8 cellular contexts compared by ENCODE assay signal in the genomic region with DNA sequence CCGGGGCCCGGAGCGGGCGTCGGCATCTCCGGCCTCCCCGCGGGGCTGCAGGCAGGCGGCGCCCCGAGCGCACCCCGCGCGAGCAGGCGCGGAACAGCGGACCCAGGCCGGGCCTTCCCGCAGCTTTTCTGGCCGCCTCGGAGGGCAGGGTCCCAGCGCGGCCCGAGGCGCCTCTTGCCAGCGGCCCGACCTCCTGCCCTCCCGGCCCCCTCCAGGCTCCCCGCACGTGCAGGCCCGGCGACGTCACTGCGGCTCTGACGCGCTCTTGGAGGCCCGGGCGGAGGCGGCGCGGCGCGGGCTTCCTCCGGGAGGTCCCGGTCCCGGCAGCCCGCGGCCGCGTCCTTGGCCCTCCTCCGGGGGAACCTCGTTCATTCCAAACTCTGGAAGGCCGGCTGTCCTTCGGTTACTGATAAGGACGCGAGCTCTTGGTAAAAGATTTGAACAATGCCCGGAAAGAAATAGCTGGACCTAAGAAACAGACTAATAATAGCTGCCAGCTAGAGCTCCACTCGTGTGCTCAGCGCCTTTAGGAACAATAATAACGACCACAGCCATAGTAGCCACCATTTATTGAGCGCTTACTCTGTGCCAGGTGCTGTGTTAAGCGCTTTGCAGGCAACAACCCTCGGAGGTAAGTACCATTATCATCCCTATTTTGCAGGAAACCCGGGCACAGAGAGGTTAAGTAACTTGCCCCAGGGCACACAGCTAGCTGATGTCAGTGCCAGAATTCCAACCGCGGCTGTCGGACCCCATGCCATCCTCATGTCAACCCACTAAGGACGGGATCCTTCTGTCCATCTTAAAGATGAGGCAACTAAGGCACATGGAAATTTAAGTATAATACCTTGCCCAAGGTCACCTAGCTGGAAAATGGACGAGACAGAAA. TPM values are rescaled to one million over a fixed set of nuclear protein-coding genes. Genes with fewer than 3 reads are reported as not detected.
DNase-seq lines count a peak whose midpoint lies in the region; ATAC-seq, FAIRE-seq and TF ChIP-seq lines count a peak whose summit lies in the region.

No MANE protein-coding gene starts in this region.

- no peaks in the 10 kb centered on the region for H3K36me3 ChIP-seq in mucosa of rectum (ENCODE audit: control insufficient read depth in 2 of 2, insufficient read depth in 2 of 2, low read length in 2 of 2)

- no peaks in the 10 kb centered on the region for H3K9me3 Mint-ChIP-seq in activated CD8-positive, alpha-beta memory T cell treated with anti-CD3 and anti-CD28 coated beads, Interleukin-2, amount 10 ng/mL, durations not matched to agents 7 days and 5 days (ENCODE audit: low read depth)
- H3K9me3 Mint-ChIP-seq in stimulated activated naive B cell treated with anti-CD40 and anti-IgM and Interleukin-4, amounts not matched to agents 10 μg/mL and 1 μg/mL and 100 μg/mL, for 72 hours: no peaks in the 10 kb centered on the region

- ATAC-seq in activated CD8-positive, alpha-beta memory T cell treated with anti-CD3 and anti-CD28 coated beads, Interleukin-2, amount 10 ng/mL, durations not matched to agents 7 days and 5 days: peak; percentile 64
- peak; percentile 28 to 30 for ATAC-seq in stimulated activated naive B cell treated with anti-CD40 and anti-IgM and Interleukin-4, amounts not matched to agents 10 μg/mL and 1 μg/mL and 100 μg/mL, for 72 hours (replicated peaks)
- no peak for ATAC-seq in GM21576 (IDR thresholded peaks at IDR 0.05; ENCODE audit: unreplicated experiment)

- no peak for FAIRE-seq in GM12891 (lab: Jason Lieb, UNC)

- H3K27ac ChIP-seq in mucosa of rectum (ENCODE audit: low read depth in 2 of 2, low read length in 2 of 2): peak overlapping the region in 1 of 2 donors; percentile 52

- H3K9ac ChIP-seq in mucosa of rectum (ENCODE audit: low read depth in 1 of 2, low read length in 2 of 2): peak overlapping the region in 1 of 2 donors; percentile 36

- H3K36me3 Mint-ChIP-seq in activated CD8-positive, alpha-beta memory T cell treated with anti-CD3 and anti-CD28 coated beads, Interleukin-2, amount 10 ng/mL, durations not matched to agents 7 days and 5 days: no peaks in the 10 kb centered on the region
- H3K36me3 Mint-ChIP-seq in stimulated activated naive B cell treated with anti-CD40 and anti-IgM and Interleukin-4, amounts not matched to agents 10 μg/mL and 1 μg/mL and 100 μg/mL, for 72 hours: peaks cover 0 to 1% of the 10 kb centered on the region in 2 donors

- H3K4me1 ChIP-seq in mucosa of rectum (ENCODE audit: control insufficient read depth in 2 of 2, insufficient read depth in 2 of 2, low read length in 2 of 2): peaks cover 25 to 27% of the 10 kb centered on the region in 2 donors

- CTCF ChIA-PET in activated CD8-positive, alpha-beta memory T cell treated with anti-CD3 and anti-CD28 coated beads, Interleukin-2, amount 10 ng/mL, durations not matched to agents 7 days and 5 days (lab: Charles Lee): interaction anchor here (0.6 to 10.4 kb wide), 32 partner anchors 9 to 396 kb away, joined by 3 to 189 read pairs (median 4); partner anchors contain the start of genes ATG13, CHRM4, CREB3L1 and PHF21A

- TF ChIP-seq POLR2A in GM12891 (IDR thresholded peaks at IDR 0.05; ENCODE audit: low read depth, low read length): no peak

- H3K4me3 Mint-ChIP-seq in activated CD8-positive, alpha-beta memory T cell treated with anti-CD3 and anti-CD28 coated beads, Interleukin-2, amount 10 ng/mL, durations not matched to agents 7 days and 5 days: peak overlapping the region; percentile 73
- H3K4me3 Mint-ChIP-seq in stimulated activated naive B cell treated with anti-CD40 and anti-IgM and Interleukin-4, amounts not matched to agents 10 μg/mL and 1 μg/mL and 100 μg/mL, for 72 hours: peak overlapping the region; percentile 35 to 53

- H3K27ac Mint-ChIP-seq in activated CD8-positive, alpha-beta memory T cell treated with anti-CD3 and anti-CD28 coated beads, Interleukin-2, amount 10 ng/mL, durations not matched to agents 7 days and 5 days: peak overlapping the region; percentile 71
- no peak overlapping the region for H3K27ac Mint-ChIP-seq in stimulated activated naive B cell treated with anti-CD40 and anti-IgM and Interleukin-4, amounts not matched to agents 10 μg/mL and 1 μg/mL and 100 μg/mL, for 72 hours

- peaks cover 10 to 13% of the 10 kb centered on the region in 2 donors for H3K27me3 ChIP-seq in mucosa of rectum (ENCODE audit: control insufficient read depth in 2 of 2, insufficient read depth in 2 of 2, low read length in 2 of 2)

- peaks cover 35% of the 10 kb centered on the region for H3K4me1 Mint-ChIP-seq in activated CD8-positive, alpha-beta memory T cell treated with anti-CD3 and anti-CD28 coated beads, Interleukin-2, amount 10 ng/mL, durations not matched to agents 7 days and 5 days
- peaks cover 20 to 27% of the 10 kb centered on the region in 2 donors for H3K4me1 Mint-ChIP-seq in stimulated activated naive B cell treated with anti-CD40 and anti-IgM and Interleukin-4, amounts not matched to agents 10 μg/mL and 1 μg/mL and 100 μg/mL, for 72 hours

- no peak for TF ChIP-seq CTCF in epithelial cell of esophagus (IDR thresholded peaks at IDR 0.05; ENCODE audit: insufficient read depth, low read depth, low read length, missing control alignments)

- DNase-seq in GM12891 (ENCODE audit: insufficient read length, low spot score) (peak; percentile 51), NCI-H345 (lab: John Stamatoyannopoulos, UW) (peak; percentile 54), epithelial cell of esophagus (ENCODE audit: low read depth) (peak; percentile 45), inferior parietal cortex (ENCODE audit: extremely low spot score) (no peak)
- peak; percentile 77 for DNase-seq in activated CD8-positive, alpha-beta memory T cell treated with anti-CD3 and anti-CD28 coated beads, Interleukin-2, amount 10 ng/mL, durations not matched to agents 7 days and 5 days
- DNase-seq in stimulated activated naive B cell treated with anti-CD40 and anti-IgM and Interleukin-4, amounts not matched to agents 10 μg/mL and 1 μg/mL and 100 μg/mL, for 72 hours: no peak

- H3K27me3 Mint-ChIP-seq in activated CD8-positive, alpha-beta memory T cell treated with anti-CD3 and anti-CD28 coated beads, Interleukin-2, amount 10 ng/mL, durations not matched to agents 7 days and 5 days: peaks cover 24% of the 10 kb centered on the region
- H3K27me3 Mint-ChIP-seq in stimulated activated naive B cell treated with anti-CD40 and anti-IgM and Interleukin-4, amounts not matched to agents 10 μg/mL and 1 μg/mL and 100 μg/mL, for 72 hours: peaks cover 47 to 62% of the 10 kb centered on the region in 2 donors

- no peaks in the 10 kb centered on the region for H3K9me3 ChIP-seq in mucosa of rectum (ENCODE audit: control insufficient read depth in 2 of 2, low read length in 2 of 2)

- H3K4me3 ChIP-seq in epithelial cell of esophagus (ENCODE audit: low read length): peak overlapping the region; percentile 32
- H3K4me3 ChIP-seq in mucosa of rectum (ENCODE audit: low read length in 2 of 2): peak overlapping the region; percentile 45 to 67

TF ChIP-seq in GM12891, 5 proteins besides CTCF, POLR2A, EP300 and RAD21:
- no peak for TF ChIP-seq POLR2AphosphoS5 (IDR thresholded peaks at IDR 0.05; ENCODE audit: low read depth, low read length)
- no peak for TF ChIP-seq SPI1 (IDR thresholded peaks at IDR 0.05; ENCODE audit: low read depth, low read length)
- TF ChIP-seq PAX5 (IDR thresholded peaks at IDR 0.05; ENCODE audit: insufficient read depth, low read length, severe bottlenecking): no peak

RNA-seq across cellular contexts. Expression of gene CREB3L1, which starts 39.1 kb away (rescaled TPM):
- 2.6 TPM for polyA plus RNA-seq in GM12891 (2012; ENCODE audit: low read depth, missing spikeins)
- not detected for total RNA-seq in activated CD8-positive, alpha-beta memory T cell treated with anti-CD3 and anti-CD28 coated beads, Interleukin-2, amount 10 ng/mL, durations not matched to agents 7 days and 5 days

Comparison
In these comparisons a context has a peak if more than half of its experiments do, and no peak if none do; other contexts are left out.
1. DNase-seq: peak in GM12891 (single experiment), NCI-H345 (single experiment), activated CD8-positive, alpha-beta memory T cell treated with anti-CD3 and anti-CD28 coated beads, Interleukin-2, amount 10 ng/mL, durations not matched to agents 7 days and 5 days (single experiment) and epithelial cell of esophagus (single experiment); none in stimulated activated naive B cell treated with anti-CD40 and anti-IgM and Interleukin-4, amounts not matched to agents 10 μg/mL and 1 μg/mL and 100 μg/mL, for 72 hours (single experiment) and inferior parietal cortex (single experiment).